1 cellular context compared by ENCODE assay signal in genomic region chr6:119078449-119079287, GRCh38.
TF ChIP-seq lines count a peak whose summit lies in the region.

Gene FAM184A (minus strand): TSS chr6:119078664. CDS start chr6:119078299, 365 bp downstream.

TF ChIP-seq in WTC11, 78 proteins besides CTCF, POLR2A, EP300 and RAD21 (continued from another document and continues in another):
- TF ChIP-seq PREB (CRISPR knock-in tag; IDR thresholded peaks at IDR 0.05; ENCODE audit: borderline replicate concordance) (0 out of 2 replicates have a peak, but pooled peaks have one; percentile 35), FOXJ3 (CRISPR knock-in tag; IDR thresholded peaks at IDR 0.05; ENCODE audit: borderline replicate concordance) (no peak), ZBTB21 (CRISPR knock-in tag; IDR thresholded peaks at IDR 0.05; ENCODE audit: borderline replicate concordance) (no peak), GRHL2 (CRISPR knock-in tag; IDR thresholded peaks at IDR 0.05; ENCODE audit: insufficient replicate concordance, severe bottlenecking) (no peak), USF2 (CRISPR knock-in tag; IDR thresholded peaks at IDR 0.05) (no peak), USF1 (CRISPR knock-in tag; IDR thresholded peaks at IDR 0.05) (no peak), ESRRA (CRISPR knock-in tag; IDR thresholded peaks at IDR 0.05; ENCODE audit: borderline replicate concordance) (0 out of 2 replicates have a peak, but pooled peaks have one; percentile 52), RORB (CRISPR knock-in tag; IDR thresholded peaks at IDR 0.05) (no peak), MLX (CRISPR knock-in tag; IDR thresholded peaks at IDR 0.05) (no peak), AR (CRISPR knock-in tag; IDR thresholded peaks at IDR 0.05) (no peak), ZNF532 (CRISPR knock-in tag; IDR thresholded peaks at IDR 0.05; ENCODE audit: borderline replicate concordance) (no peak), JUN (CRISPR knock-in tag; IDR thresholded peaks at IDR 0.05) (no peak), MYBL2 (CRISPR knock-in tag; IDR thresholded peaks at IDR 0.05) (no peak), NR3C1 (CRISPR knock-in tag; conservative IDR thresholded peaks at IDR 0.05; ENCODE audit: low read depth) (no peak), FOXP1 (CRISPR knock-in tag; IDR thresholded peaks at IDR 0.05; ENCODE audit: borderline replicate concordance) (no peak), SMAD4 (CRISPR knock-in tag; IDR thresholded peaks at IDR 0.05) (no peak), ZNF671 (CRISPR knock-in tag; IDR thresholded peaks at IDR 0.05) (no peak), ZNF121 (CRISPR knock-in tag; IDR thresholded peaks at IDR 0.05) (no peak), ZNF425 (CRISPR knock-in tag; conservative IDR thresholded peaks at IDR 0.05) (no peak), E2F5 (CRISPR knock-in tag; IDR thresholded peaks at IDR 0.05) (peak; percentile 32; the same call in 1 of the 2 replicates), ARID4B (CRISPR knock-in tag; IDR thresholded peaks at IDR 0.05; ENCODE audit: borderline replicate concordance) (no peak), NFATC4 (CRISPR knock-in tag; IDR thresholded peaks at IDR 0.05) (no peak), GABPB1 (CRISPR knock-in tag; IDR thresholded peaks at IDR 0.05) (no peak; the same call in 1 of the 2 replicates), ZNF423 (CRISPR knock-in tag; IDR thresholded peaks at IDR 0.05) (no peak), TP53 (CRISPR knock-in tag; IDR thresholded peaks at IDR 0.05) (no peak), ZNF219 (CRISPR knock-in tag; IDR thresholded peaks at IDR 0.05; ENCODE audit: borderline replicate concordance) (0 out of 2 replicates have a peak, but pooled peaks have one; percentile 28), AFF4 (CRISPR knock-in tag; IDR thresholded peaks at IDR 0.05; ENCODE audit: borderline replicate concordance) (no peak), KAT7 (CRISPR knock-in tag; IDR thresholded peaks at IDR 0.05; ENCODE audit: borderline replicate concordance) (peak; percentile 48; the same call in 1 of the 2 replicates), NFE2L1 (CRISPR knock-in tag; IDR thresholded peaks at IDR 0.05) (no peak), TCF7 (CRISPR knock-in tag; IDR thresholded peaks at IDR 0.05; ENCODE audit: low read depth) (no peak)
